Comparison of ENCODE assay signal across 30 cellular contexts in genomic region chr7:116364469-116364868, GRCh38.
"Had no signal": no experiment of that assay in that cellular context is flagged by ENCODE, and none has a peak within 500 bp of the region (broad histone marks: within the 10 kb centered on the region; RNA-seq: fewer than 3 reads in every experiment).

No MANE protein-coding gene starts in this region.

- H3K9me3 Mint-ChIP-seq: activated CD4-positive, alpha-beta T cell treated with anti-CD3 and anti-CD28 coated beads, Interleukin-2, amount 10 ng/mL, durations not matched to agents 24 days and 14 days; activated CD8-positive, alpha-beta T cell treated with anti-CD3 and anti-CD28 coated beads for 36 hours; activated naive CD4-positive, alpha-beta T cell treated with anti-CD3 and anti-CD28 coated beads for 36 hours; activated naive CD4-positive, alpha-beta T cell treated with anti-CD3 and anti-CD28 coated beads, Interleukin-2, amount 50 U/mL, for 72 hours; activated T-cell treated with anti-CD3 and anti-CD28 coated beads, Interleukin-2, amount 50 U/mL, for 72 hours; activated T-helper 17 cell treated with anti-CD3 and anti-CD28 coated beads, Interleukin-2, amount 50 U/mL, for 72 hours; brain; T-helper 1 cell treated with Interleukin-12 subunit alpha and Interleukin-12 subunit beta and Interleukin-4 antibody, amounts not matched to agents 30 μg/mL and 1 μg/mL, for 36 hours; T-helper 2 cell treated with Interferon-gamma antibody and Interleukin-4, amounts not matched to agents 5 μg/mL and 100 μg/mL, for 36 hours had no signal

- DNase-seq: activated CD4-positive, alpha-beta T cell treated with anti-CD3 and anti-CD28 coated beads, Interleukin-2, amount 10 ng/mL, durations not matched to agents 24 days and 14 days; activated CD4-positive, alpha-beta T cell treated with anti-CD3 and anti-CD28 coated beads, Interleukin-2, amount 50 U/mL, for 4 hours; activated CD8-positive, alpha-beta T cell treated with anti-CD3 and anti-CD28 coated beads for 36 hours; activated gamma-delta T cell treated with Interleukin-2 at 50 U/mL for 16 hours; activated naive CD4-positive, alpha-beta T cell treated with anti-CD3 and anti-CD28 coated beads for 36 hours; activated T-cell treated with anti-CD3 and anti-CD28 coated beads, Interleukin-2, amount 50 U/mL, for 1 hour; activated T-cell treated with anti-CD3 and anti-CD28 coated beads, Interleukin-2, amount 50 U/mL, for 72 hours; anterior cingulate cortex; caudate nucleus; cerebellar nuclear complex; NCI-H1436 treated with DMSO at 0.1 percent for 48 hours; NCI-H187; NCI-H2081; NCI-H2171; NCI-H510A; NCI-H526; NCI-H748 treated with DMSO at 0.1 percent for 48 hours; NK-92 treated with Interleukin-12 subunit alpha and Interleukin-12 subunit beta, amount 100 ng/mL, for 24 hours; PC-3; SHP77; SJCRH30; SK-N-SH had no signal

- H3K9me3 ChIP-seq: SJCRH30, SK-N-SH had no signal

- ATAC-seq: activated CD8-positive, alpha-beta T cell treated with anti-CD3 and anti-CD28 coated beads for 36 hours; activated naive CD4-positive, alpha-beta T cell treated with anti-CD3 and anti-CD28 coated beads, Interleukin-2, amount 50 U/mL, for 72 hours; activated T-cell treated with anti-CD3 and anti-CD28 coated beads, Interleukin-2, amount 50 U/mL, for 72 hours; activated T-helper 17 cell treated with anti-CD3 and anti-CD28 coated beads, Interleukin-2, amount 50 U/mL, for 72 hours had no signal

- H3K4me1 Mint-ChIP-seq: activated CD4-positive, alpha-beta T cell treated with anti-CD3 and anti-CD28 coated beads, Interleukin-2, amount 10 ng/mL, durations not matched to agents 24 days and 14 days; activated T-helper 17 cell treated with anti-CD3 and anti-CD28 coated beads, Interleukin-2, amount 50 U/mL, for 72 hours; brain had no signal

- H3K36me3 ChIP-seq: SJCRH30 had no signal

- H3K27ac Mint-ChIP-seq: activated CD4-positive, alpha-beta T cell treated with anti-CD3 and anti-CD28 coated beads, Interleukin-2, amount 10 ng/mL, durations not matched to agents 24 days and 14 days; activated CD8-positive, alpha-beta T cell treated with anti-CD3 and anti-CD28 coated beads for 36 hours; activated naive CD4-positive, alpha-beta T cell treated with anti-CD3 and anti-CD28 coated beads for 36 hours; activated naive CD4-positive, alpha-beta T cell treated with anti-CD3 and anti-CD28 coated beads, Interleukin-2, amount 50 U/mL, for 72 hours; activated T-cell treated with anti-CD3 and anti-CD28 coated beads, Interleukin-2, amount 50 U/mL, for 72 hours; activated T-helper 17 cell treated with anti-CD3 and anti-CD28 coated beads, Interleukin-2, amount 50 U/mL, for 72 hours; T-helper 1 cell treated with Interleukin-12 subunit alpha and Interleukin-12 subunit beta and Interleukin-4 antibody, amounts not matched to agents 30 μg/mL and 1 μg/mL, for 36 hours; T-helper 2 cell treated with Interferon-gamma antibody and Interleukin-4, amounts not matched to agents 5 μg/mL and 100 μg/mL, for 36 hours had no signal

- H3K4me2 ChIP-seq: SK-N-SH had no signal

- H3K27ac ChIP-seq: SJCRH30 had no signal

- H3K9ac ChIP-seq: SK-N-SH had no signal

- H3K4me3 Mint-ChIP-seq: activated CD4-positive, alpha-beta T cell treated with anti-CD3 and anti-CD28 coated beads, Interleukin-2, amount 10 ng/mL, durations not matched to agents 24 days and 14 days; activated CD8-positive, alpha-beta T cell treated with anti-CD3 and anti-CD28 coated beads for 36 hours; activated naive CD4-positive, alpha-beta T cell treated with anti-CD3 and anti-CD28 coated beads for 36 hours; activated T-cell treated with anti-CD3 and anti-CD28 coated beads, Interleukin-2, amount 50 U/mL, for 72 hours; activated T-helper 17 cell treated with anti-CD3 and anti-CD28 coated beads, Interleukin-2, amount 50 U/mL, for 72 hours; brain; T-helper 1 cell treated with Interleukin-12 subunit alpha and Interleukin-12 subunit beta and Interleukin-4 antibody, amounts not matched to agents 30 μg/mL and 1 μg/mL, for 36 hours; T-helper 2 cell treated with Interferon-gamma antibody and Interleukin-4, amounts not matched to agents 5 μg/mL and 100 μg/mL, for 36 hours had no signal

- H3K9me2 ChIP-seq: SK-N-SH had no signal

- H3K36me3 Mint-ChIP-seq: activated naive CD4-positive, alpha-beta T cell treated with anti-CD3 and anti-CD28 coated beads, Interleukin-2, amount 50 U/mL, for 72 hours; brain had no signal

- H3K27me3 ChIP-seq: SJCRH30 had no signal

- H3K4me1 ChIP-seq: SJCRH30 had no signal

- H3K4me3 ChIP-seq: SJCRH30 had no signal

- FAIRE-seq: bronchial epithelial cell, colon, TTC549 had no signal
